Comparison of ENCODE assay signal across 8 cellular contexts in the genomic region with DNA sequence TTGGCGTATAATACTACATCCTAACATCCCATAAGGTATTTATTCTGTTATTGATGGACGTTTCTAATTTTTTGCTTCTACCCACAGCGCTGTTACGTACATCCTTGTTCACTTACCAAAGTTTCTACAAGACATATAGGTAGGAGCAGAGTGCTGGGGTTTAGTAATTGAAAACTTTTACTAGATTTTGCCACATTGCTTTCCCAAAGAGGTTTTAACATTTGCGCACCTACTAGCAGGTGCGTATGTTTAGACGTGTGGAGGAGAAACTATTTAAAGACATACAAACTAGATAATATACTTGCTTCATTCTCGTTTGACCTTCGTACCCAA. TPM values are rescaled to one million over a fixed set of nuclear protein-coding genes. Genes with fewer than 3 reads are reported as not detected.
DNase-seq lines count a peak whose midpoint lies in the region; ATAC-seq and TF ChIP-seq lines count a peak whose summit lies in the region.

No MANE protein-coding gene starts in this region.

- no peaks in the 10 kb centered on the region for H3K27me3 ChIP-seq in psoas muscle (ENCODE audit: insufficient read depth in 3 of 3, low read length in 2 of 3)

- no peaks in the 10 kb centered on the region for H3K9me3 Mint-ChIP-seq in activated CD4-positive, alpha-beta T cell treated with anti-CD3 and anti-CD28 coated beads, Interleukin-2, amount 10 ng/mL, durations not matched to agents 24 days and 14 days

- peaks cover 30% of the 10 kb centered on the region for H3K4me1 Mint-ChIP-seq in activated CD4-positive, alpha-beta T cell treated with anti-CD3 and anti-CD28 coated beads, Interleukin-2, amount 10 ng/mL, durations not matched to agents 24 days and 14 days

- no peaks in the 10 kb centered on the region for H3K9me3 ChIP-seq in psoas muscle

- TF ChIP-seq POLR2A in NB4 (IDR thresholded peaks at IDR 0.05; ENCODE audit: extremely low read depth, insufficient read length): no peak

- 1% methylated on average over 9 of the region's 9 CpGs for WGBS in psoas muscle, 3 donors

- ATAC-seq in psoas muscle (peak in 2 of 4 donors; percentile 0 to 4), HG02884 (IDR thresholded peaks at IDR 0.05; ENCODE audit: unreplicated experiment) (no peak)

- TF ChIP-seq CTCF in NB4 (IDR thresholded peaks at IDR 0.05; ENCODE audit: low read depth, low read length): no peak
- no peak for TF ChIP-seq CTCF in epithelial cell of esophagus (IDR thresholded peaks at IDR 0.05; ENCODE audit: insufficient read depth, low read depth, low read length, missing control alignments)
- no peak for TF ChIP-seq CTCF in psoas muscle (IDR thresholded peaks at IDR 0.05)

- intact Hi-C loops in activated CD4-positive, alpha-beta T cell treated with anti-CD3 and anti-CD28 coated beads, Interleukin-2, amount 10 ng/mL, durations not matched to agents 24 days and 14 days (cut with micrococcal nuclease): loop anchor here (1.0 to 5.0 kb wide), 8 partner anchors 20 to 888 kb away; partner anchors contain the start of genes LNX2, MTIF3, PAN3 and RASL11A
- intact Hi-C loops in psoas muscle (cut with DNase I): loop anchor here (1.0 to 10.0 kb wide), 4 partner anchors 78 to 177 kb away; partner anchors contain the start of genes USP12 (in 2 of the 2) and GTF3A (in 1 of the 2)

- H3K27ac ChIP-seq in psoas muscle: peak overlapping the region; percentile 98

- peaks cover 33% of the 10 kb centered on the region for H3K4me1 ChIP-seq in psoas muscle

- H3K4me3 ChIP-seq in NB4 (ENCODE audit: low read depth, low read length) (peak overlapping the region; percentile 78), epithelial cell of esophagus (ENCODE audit: low read length) (peak overlapping the region; percentile 71), psoas muscle (peak overlapping the region; percentile 81)

- DNase-seq in activated CD4-positive, alpha-beta T cell treated with anti-CD3 and anti-CD28 coated beads, Interleukin-2, amount 10 ng/mL, durations not matched to agents 24 days and 14 days: no peak
- DNase-seq in activated CD4-positive, alpha-beta T cell treated with anti-CD3 and anti-CD28 coated beads for 1 hour: no peak
- DNase-seq in NB4 (ENCODE audit: low read depth) (no peak), epithelial cell of esophagus (ENCODE audit: low read depth) (no peak), psoas muscle (no peak), DMS53 treated with DMSO at 0.1 percent for 48 hours (lab: John Stamatoyannopoulos, UW; ENCODE audit: unreplicated experiment) (no peak), islet precursor cell (no peak)

- no peaks in the 10 kb centered on the region for H3K27me3 Mint-ChIP-seq in activated CD4-positive, alpha-beta T cell treated with anti-CD3 and anti-CD28 coated beads, Interleukin-2, amount 10 ng/mL, durations not matched to agents 24 days and 14 days

- H3K36me3 ChIP-seq in psoas muscle (ENCODE audit: insufficient read depth in 1 of 2, low read depth in 1 of 2): peaks cover 4 to 26% of the 10 kb centered on the region in 2 donors

- peak overlapping the region; percentile 99 for H3K27ac Mint-ChIP-seq in activated CD4-positive, alpha-beta T cell treated with anti-CD3 and anti-CD28 coated beads, Interleukin-2, amount 10 ng/mL, durations not matched to agents 24 days and 14 days

- H3K36me3 Mint-ChIP-seq in activated CD4-positive, alpha-beta T cell treated with anti-CD3 and anti-CD28 coated beads, Interleukin-2, amount 10 ng/mL, durations not matched to agents 24 days and 14 days (ENCODE audit: low read depth): peaks cover 45% of the 10 kb centered on the region

- peak overlapping the region; percentile 100 for H3K4me3 Mint-ChIP-seq in activated CD4-positive, alpha-beta T cell treated with anti-CD3 and anti-CD28 coated beads, Interleukin-2, amount 10 ng/mL, durations not matched to agents 24 days and 14 days

RNA-seq across cellular contexts. Expression of gene RPL21, which starts 0.6 kb away (rescaled TPM):
- 1,100 and 1,185 TPM in 2 replicates for total RNA-seq in activated CD4-positive, alpha-beta T cell treated with anti-CD3 and anti-CD28 coated beads, Interleukin-2, amount 10 ng/mL, durations not matched to agents 24 days and 14 days
- total RNA-seq in psoas muscle: 100 to 1,000 TPM; 440 to 808 (median 733) TPM
- polyA plus RNA-seq in psoas muscle: 1,000 to 10,000 TPM in 2 of 3 donors, 100 to 1,000 TPM in 1; 914 to 1,432 (median 1,401) TPM

RNA-seq across cellular contexts. Expression of gene RASL11A, which starts 19.8 kb away (rescaled TPM):
- 1.8 and 2.8 TPM in 2 replicates for total RNA-seq in activated CD4-positive, alpha-beta T cell treated with anti-CD3 and anti-CD28 coated beads, Interleukin-2, amount 10 ng/mL, durations not matched to agents 24 days and 14 days
- total RNA-seq in psoas muscle: 1 to 10 TPM; 2.6 to 6.4 (median 4.4) TPM
- 1 to 10 TPM; 2.3 to 3.3 (median 2.6) TPM for polyA plus RNA-seq in psoas muscle
